In genomic region chr11:119339581-119340334, GRCh38 we compare ENCODE assay signal across 8 cellular contexts. TPM values are rescaled to one million over a fixed set of nuclear protein-coding genes. Genes with fewer than 3 reads are reported as not detected.
DNase-seq lines count a peak whose midpoint lies in the region; ATAC-seq and TF ChIP-seq lines count a peak whose summit lies in the region.

No MANE protein-coding gene starts in this region.

- no peak overlapping the region for H3K27ac Mint-ChIP-seq in CD4-positive, alpha-beta T cell
- no peak overlapping the region for H3K27ac Mint-ChIP-seq in activated naive CD8-positive, alpha-beta T cell treated with anti-CD3 and anti-CD28 coated beads for 36 hours
- no peak overlapping the region for H3K27ac Mint-ChIP-seq in glutamatergic neuron (ENCODE audit: unreplicated experiment)

- H3K4me3 ChIP-seq in HUES48 (ENCODE audit: low read depth, low read length): peak overlapping the region; percentile 65

- H3K27me3 ChIP-seq in CD4-positive, alpha-beta T cell (ENCODE audit: control insufficient read depth, insufficient read depth, low read length): peaks cover 45% of the 10 kb centered on the region
- H3K27me3 ChIP-seq in HUES48 (ENCODE audit: control insufficient read depth, insufficient read depth, low read length): peaks cover 48% of the 10 kb centered on the region

- H3K9ac ChIP-seq in HUES48 (ENCODE audit: low read depth, low read length): no peak overlapping the region

- intact Hi-C loops in CD4-positive, alpha-beta T cell (cut with DNase I, micrococcal nuclease): no loop called here

- POLR2A ChIA-PET in CD4-positive, alpha-beta T cell (lab: Charles Lee): no interaction called here

- H3K27me3 Mint-ChIP-seq in CD4-positive, alpha-beta T cell: peaks cover 52% of the 10 kb centered on the region
- peaks cover 37% of the 10 kb centered on the region for H3K27me3 Mint-ChIP-seq in activated naive CD8-positive, alpha-beta T cell treated with anti-CD3 and anti-CD28 coated beads for 36 hours
- H3K27me3 Mint-ChIP-seq in glutamatergic neuron (ENCODE audit: unreplicated experiment): peaks cover 17% of the 10 kb centered on the region

- no peaks in the 10 kb centered on the region for H3K9me3 Mint-ChIP-seq in CD4-positive, alpha-beta T cell
- no peaks in the 10 kb centered on the region for H3K9me3 Mint-ChIP-seq in activated naive CD8-positive, alpha-beta T cell treated with anti-CD3 and anti-CD28 coated beads for 36 hours
- peaks cover 4% of the 10 kb centered on the region for H3K9me3 Mint-ChIP-seq in glutamatergic neuron (ENCODE audit: unreplicated experiment)

- H3K4me3 Mint-ChIP-seq in CD4-positive, alpha-beta T cell: no peak overlapping the region
- H3K4me3 Mint-ChIP-seq in activated naive CD8-positive, alpha-beta T cell treated with anti-CD3 and anti-CD28 coated beads for 36 hours: no peak overlapping the region
- peak overlapping the region; percentile 52 for H3K4me3 Mint-ChIP-seq in glutamatergic neuron (ENCODE audit: unreplicated experiment)

- DNase-seq in CD4-positive, alpha-beta T cell: no peak
- peak; percentile 58 for DNase-seq in activated naive CD8-positive, alpha-beta T cell treated with anti-CD3 and anti-CD28 coated beads for 36 hours
- peak; percentile 89 for DNase-seq in glutamatergic neuron
- DNase-seq in nucleus accumbens (lab: John Stamatoyannopoulos, UW): peak in 38 of 56 donors; percentile 32 to 86 (median 60)

- H3K27ac ChIP-seq in CD4-positive, alpha-beta T cell (ENCODE audit: low read depth, low read length): no peak overlapping the region
- H3K27ac ChIP-seq in HUES48 (ENCODE audit: low read depth, low read length): no peak overlapping the region

- peaks cover 31% of the 10 kb centered on the region for H3K4me1 ChIP-seq in HUES48 (ENCODE audit: control insufficient read depth, insufficient read depth, low read length)

- peaks cover 17% of the 10 kb centered on the region for H3K36me3 Mint-ChIP-seq in CD4-positive, alpha-beta T cell (ENCODE audit: low read depth)
- H3K36me3 Mint-ChIP-seq in activated naive CD8-positive, alpha-beta T cell treated with anti-CD3 and anti-CD28 coated beads for 36 hours: peaks cover 10% of the 10 kb centered on the region
- no peaks in the 10 kb centered on the region for H3K36me3 Mint-ChIP-seq in glutamatergic neuron (ENCODE audit: unreplicated experiment)

- H3K36me3 ChIP-seq in HUES48 (ENCODE audit: control insufficient read depth, insufficient read depth, low read length): peaks cover 14% of the 10 kb centered on the region

- peak; percentile 54 for TF ChIP-seq CTCF in CD4-positive, alpha-beta T cell (IDR thresholded peaks at IDR 0.05)
- TF ChIP-seq CTCF in glutamatergic neuron (IDR thresholded peaks at IDR 0.05; ENCODE audit: partially characterized antibody, unreplicated experiment): peak; percentile 99

- H3K9me3 ChIP-seq in CD4-positive, alpha-beta T cell (ENCODE audit: control insufficient read depth, low read length): no peaks in the 10 kb centered on the region
- H3K9me3 ChIP-seq in HUES48 (ENCODE audit: control insufficient read depth, insufficient read depth, low read length): no peaks in the 10 kb centered on the region

- H3K4me1 Mint-ChIP-seq in CD4-positive, alpha-beta T cell (ENCODE audit: low read depth): peaks cover 28% of the 10 kb centered on the region
- H3K4me1 Mint-ChIP-seq in activated naive CD8-positive, alpha-beta T cell treated with anti-CD3 and anti-CD28 coated beads for 36 hours: peaks cover 28% of the 10 kb centered on the region
- H3K4me1 Mint-ChIP-seq in glutamatergic neuron (ENCODE audit: low read depth, unreplicated experiment): peaks cover 8% of the 10 kb centered on the region

- no peak for ATAC-seq in CD4-positive, alpha-beta T cell (ENCODE audit: poor library complexity)
- no peak for ATAC-seq in GM21447 (IDR thresholded peaks at IDR 0.05; ENCODE audit: unreplicated experiment)
- ATAC-seq in HG03565 (IDR thresholded peaks at IDR 0.05; ENCODE audit: unreplicated experiment): no peak
- ATAC-seq in HG02885 (IDR thresholded peaks at IDR 0.05; ENCODE audit: poor library complexity, unreplicated experiment): no peak

- CTCF ChIA-PET in CD4-positive, alpha-beta T cell (lab: Charles Lee): interaction anchor here (0.6 to 1.9 kb wide), 3 partner anchors 12 to 17 kb away, joined by 3 to 14 read pairs (median 3); no protein-coding TSS in a partner anchor

RNA-seq across cellular contexts. Expression of gene C1QTNF5, which starts 0.9 kb away (rescaled TPM):
- not detected for total RNA-seq in CD4-positive, alpha-beta T cell
- not detected for total RNA-seq in activated naive CD8-positive, alpha-beta T cell treated with anti-CD3 and anti-CD28 coated beads for 36 hours
- total RNA-seq in glutamatergic neuron (ENCODE audit: unreplicated experiment): 0.32 TPM

RNA-seq across cellular contexts. Expression of gene RNF26, which starts 5.4 kb away (rescaled TPM):
- 10 to 100 TPM; 18.3 to 20.5 TPM for total RNA-seq in CD4-positive, alpha-beta T cell
- total RNA-seq in activated naive CD8-positive, alpha-beta T cell treated with anti-CD3 and anti-CD28 coated beads for 36 hours: 10 to 100 TPM; 31.8 to 33.0 TPM
- 20.6 TPM for total RNA-seq in glutamatergic neuron (ENCODE audit: unreplicated experiment)

RNA-seq across cellular contexts. Expression of gene MFRP, which starts 6.7 kb away (rescaled TPM):
- not detected for total RNA-seq in CD4-positive, alpha-beta T cell
- total RNA-seq in activated naive CD8-positive, alpha-beta T cell treated with anti-CD3 and anti-CD28 coated beads for 36 hours: not detected
- not detected for total RNA-seq in glutamatergic neuron (ENCODE audit: unreplicated experiment)

RNA-seq across cellular contexts. Expression of gene MCAM, which starts 22.8 kb away (rescaled TPM):
- total RNA-seq in CD4-positive, alpha-beta T cell: 10 to 100 TPM; 16.0 to 16.5 TPM
- total RNA-seq in activated naive CD8-positive, alpha-beta T cell treated with anti-CD3 and anti-CD28 coated beads for 36 hours: 1 to 10 TPM; 8.9 to 9.9 TPM
- total RNA-seq in glutamatergic neuron (ENCODE audit: unreplicated experiment): 11.4 TPM

RNA-seq across cellular contexts. Expression of gene USP2, which starts 41.7 kb away (rescaled TPM):
- 1 to 10 TPM; 2.0 to 2.6 TPM for total RNA-seq in CD4-positive, alpha-beta T cell
- total RNA-seq in activated naive CD8-positive, alpha-beta T cell treated with anti-CD3 and anti-CD28 coated beads for 36 hours: 1 to 10 TPM in 1 of 2 experiments, under 1 TPM in 1; 0.82 to 1.4 TPM
- total RNA-seq in glutamatergic neuron (ENCODE audit: unreplicated experiment): 2.6 TPM

Comparison
In these comparisons a context has a peak if more than half of its experiments do, and no peak if none do; other contexts are left out.
1. DNase-seq: peak in activated naive CD8-positive, alpha-beta T cell treated with anti-CD3 and anti-CD28 coated beads for 36 hours (single experiment), glutamatergic neuron (single experiment) and nucleus accumbens (38 of 56); none in CD4-positive, alpha-beta T cell (0 of 10).